In the genomic region with DNA sequence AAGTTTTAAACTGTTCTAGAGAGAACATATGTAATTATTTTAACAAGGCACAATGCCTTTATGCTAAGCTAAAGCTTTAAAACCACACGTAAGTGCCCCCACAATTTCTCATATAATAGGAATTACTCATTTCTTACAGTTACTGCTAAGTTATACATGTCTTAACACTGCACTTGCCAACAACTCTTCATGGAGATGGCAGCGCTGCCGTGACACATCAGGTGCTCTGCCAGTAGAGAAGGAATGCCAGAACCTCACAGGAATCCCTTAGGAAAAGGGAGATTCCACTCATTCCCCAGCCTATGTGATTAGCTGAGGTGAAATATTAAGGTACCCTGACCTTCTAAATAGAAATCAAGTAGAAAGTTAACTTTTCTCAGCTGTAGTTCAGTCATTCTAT, we compare ENCODE assay signal across 1 cellular context.
TF ChIP-seq lines count a peak whose summit lies in the region.

No MANE protein-coding gene starts in this region.

TF ChIP-seq in IMR-90, 13 proteins besides CTCF, POLR2A, EP300 and RAD21 (continued from another document):
- TF ChIP-seq MAZ (IDR thresholded peaks at IDR 0.05; ENCODE audit: borderline replicate concordance, low read depth, low read length) (no peak), BHLHE40 (IDR thresholded peaks at IDR 0.05; ENCODE audit: low read depth, low read length) (no peak)
